Comparison of ENCODE assay signal across 21 cellular contexts in genomic region chr20:31811198-31811597, GRCh38. TPM values are rescaled to one million over a fixed set of nuclear protein-coding genes. Genes with fewer than 3 reads are reported as not detected.
"Had no signal": no experiment of that assay in that cellular context is flagged by ENCODE, and none has a peak within 500 bp of the region (broad histone marks: within the 10 kb centered on the region; RNA-seq: fewer than 3 reads in every experiment).

No MANE protein-coding gene starts in this region.

- H3K4me3 Mint-ChIP-seq: activated CD4-positive, alpha-beta memory T cell treated with anti-CD3 and anti-CD28 coated beads for 36 hours; activated T-cell treated with anti-CD3 and anti-CD28 coated beads, Interleukin-2, amount 50 U/mL, for 72 hours; dendritic cell treated with granulocyte-macrophage colony-stimulating factor and Interleukin-4, amounts not matched to agents 40 ng/mL and 50 ng/mL, for 4 days; immature natural killer cell; memory B cell; stimulated activated naive B cell treated with anti-CD40 and anti-IgM and Interleukin-4, amounts not matched to agents 10 μg/mL and 1 μg/mL and 100 μg/mL, for 72 hours; type B pancreatic cell had no signal

- H3K36me3 Mint-ChIP-seq: activated CD4-positive, alpha-beta memory T cell treated with anti-CD3 and anti-CD28 coated beads for 36 hours; immature natural killer cell; memory B cell; stimulated activated naive B cell treated with anti-CD40 and anti-IgM and Interleukin-4, amounts not matched to agents 10 μg/mL and 1 μg/mL and 100 μg/mL, for 72 hours; type B pancreatic cell had no signal

- H3K4me1 Mint-ChIP-seq: immature natural killer cell had no signal

- H3K27me3 ChIP-seq: ovary, spleen had no signal

- H3K27ac ChIP-seq: ovary, SK-N-MC, spleen, VCaP had no signal

- H3K9me3 Mint-ChIP-seq: activated CD4-positive, alpha-beta memory T cell treated with anti-CD3 and anti-CD28 coated beads for 36 hours; activated T-cell treated with anti-CD3 and anti-CD28 coated beads, Interleukin-2, amount 50 U/mL, for 72 hours; dendritic cell treated with granulocyte-macrophage colony-stimulating factor and Interleukin-4, amounts not matched to agents 40 ng/mL and 50 ng/mL, for 4 days; immature natural killer cell; memory B cell; stimulated activated naive B cell treated with anti-CD40 and anti-IgM and Interleukin-4, amounts not matched to agents 10 μg/mL and 1 μg/mL and 100 μg/mL, for 72 hours; type B pancreatic cell had no signal

- ATAC-seq: left lobe of liver had no signal

- H3K9me3 ChIP-seq: ovary, spleen had no signal

- H3K4me3 ChIP-seq: ovary, SK-N-MC, spleen had no signal

- H3K36me3 ChIP-seq: ovary had no signal

- DNase-seq: activated CD4-positive, alpha-beta memory T cell treated with anti-CD3 and anti-CD28 coated beads for 36 hours; activated CD8-positive, alpha-beta memory T cell treated with anti-CD3 and anti-CD28 coated beads, Interleukin-2, amount 50 U/mL, for 4 hours; activated naive CD4-positive, alpha-beta T cell; activated T-cell treated with anti-CD3 and anti-CD28 coated beads, Interleukin-2, amount 50 U/mL, for 72 hours; caudate nucleus; erythroblast; immature natural killer cell; ovary; retina; spleen; stimulated activated CD4-positive, alpha-beta T cell treated with anti-CD3 and anti-CD28 coated beads, Interleukin-1b, Interleukin-23, amount 100 ng/mL, for 48 hours; stimulated activated naive B cell treated with anti-CD40 and anti-IgM and Interleukin-4, amounts not matched to agents 10 μg/mL and 1 μg/mL and 100 μg/mL, for 72 hours; T-helper 1 cell had no signal

- H3K27ac Mint-ChIP-seq: activated CD4-positive, alpha-beta memory T cell treated with anti-CD3 and anti-CD28 coated beads for 36 hours; activated T-cell treated with anti-CD3 and anti-CD28 coated beads, Interleukin-2, amount 50 U/mL, for 72 hours; immature natural killer cell; memory B cell; stimulated activated naive B cell treated with anti-CD40 and anti-IgM and Interleukin-4, amounts not matched to agents 10 μg/mL and 1 μg/mL and 100 μg/mL, for 72 hours; type B pancreatic cell had no signal

- H3K27me3 Mint-ChIP-seq: activated CD4-positive, alpha-beta memory T cell treated with anti-CD3 and anti-CD28 coated beads for 36 hours; dendritic cell treated with granulocyte-macrophage colony-stimulating factor and Interleukin-4, amounts not matched to agents 40 ng/mL and 50 ng/mL, for 4 days; memory B cell; stimulated activated naive B cell treated with anti-CD40 and anti-IgM and Interleukin-4, amounts not matched to agents 10 μg/mL and 1 μg/mL and 100 μg/mL, for 72 hours had no signal

RNA-seq across cellular contexts. Expression of gene MYLK2, which starts 8.0 kb away (rescaled TPM):
- total RNA-seq: left lobe of liver, subcutaneous adipose tissue had no signal
- polyA plus RNA-seq: immature natural killer cell had no signal

RNA-seq across cellular contexts. Expression of gene FOXS1, which starts 34.2 kb away (rescaled TPM):
- total RNA-seq: activated CD4-positive, alpha-beta memory T cell treated with anti-CD3 and anti-CD28 coated beads for 36 hours; activated T-cell treated with anti-CD3 and anti-CD28 coated beads, Interleukin-2, amount 50 U/mL, for 72 hours; left lobe of liver; subcutaneous adipose tissue had no signal
- polyA plus RNA-seq: immature natural killer cell, neural cell had no signal

RNA-seq across cellular contexts. Expression of gene DUSP15, which starts 59.1 kb away (rescaled TPM):
- total RNA-seq: activated CD4-positive, alpha-beta memory T cell treated with anti-CD3 and anti-CD28 coated beads for 36 hours; activated T-cell treated with anti-CD3 and anti-CD28 coated beads, Interleukin-2, amount 50 U/mL, for 72 hours had no signal
- polyA plus RNA-seq: immature natural killer cell had no signal

RNA-seq across cellular contexts. Expression of gene TTLL9, which starts 59.2 kb away (rescaled TPM):
- total RNA-seq: activated CD4-positive, alpha-beta memory T cell treated with anti-CD3 and anti-CD28 coated beads for 36 hours; activated T-cell treated with anti-CD3 and anti-CD28 coated beads, Interleukin-2, amount 50 U/mL, for 72 hours; left lobe of liver had no signal
